In the genomic region with DNA sequence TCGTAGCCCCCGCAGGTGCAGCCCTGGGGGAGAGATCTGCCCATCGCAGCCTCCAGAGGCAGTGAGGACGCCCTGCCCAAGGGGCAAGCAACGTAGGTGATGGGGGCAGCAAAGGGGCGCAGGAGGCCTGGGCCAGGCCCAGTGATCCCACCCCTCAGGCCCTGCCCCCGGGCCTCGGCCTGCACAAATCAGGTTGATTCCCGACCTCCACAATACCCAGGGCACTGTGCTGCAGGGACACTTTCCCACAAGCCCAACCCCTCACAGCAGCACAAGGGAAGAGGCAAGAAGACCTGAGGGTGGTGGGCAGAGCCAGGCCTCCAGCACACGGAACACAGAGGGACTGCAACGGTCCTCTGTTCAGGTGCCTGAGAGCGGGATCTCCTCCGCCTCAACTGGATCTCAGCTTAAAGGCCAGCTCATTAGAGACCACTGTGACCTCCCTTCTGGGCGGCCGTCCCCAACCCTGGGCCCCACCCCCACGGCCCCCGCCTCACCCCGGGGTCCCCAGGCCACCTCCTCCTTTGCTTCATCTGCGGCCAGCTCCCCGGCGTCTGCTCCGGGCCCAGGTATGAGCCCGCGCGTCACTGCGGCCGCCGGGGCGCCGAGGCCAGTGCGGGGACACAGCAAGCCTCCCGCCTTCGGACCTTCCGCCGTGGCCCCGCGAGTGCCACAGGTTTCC, we compare ENCODE assay signal across 7 cellular contexts. TPM values are rescaled to one million over a fixed set of nuclear protein-coding genes. Genes with fewer than 3 reads are reported as not detected.
DNase-seq lines count a peak whose midpoint lies in the region; ATAC-seq, FAIRE-seq and TF ChIP-seq lines count a peak whose summit lies in the region.

No MANE protein-coding gene starts in this region.

- no peaks in the 10 kb centered on the region for H3K27me3 ChIP-seq in breast epithelium
- H3K27me3 ChIP-seq in liver (ENCODE audit: control insufficient read depth in 4 of 4, insufficient read depth in 4 of 4, low read length in 3 of 4), result no peaks in the 10 kb centered on the region
- H3K27me3 ChIP-seq in transverse colon, result no peaks in the 10 kb centered on the region

- H3K4me3 ChIP-seq in breast epithelium (peak overlapping the region; percentile 79 to 100 (median 100)), liver (ENCODE audit: low read depth in 1 of 3, low read length in 3 of 3) (peak overlapping the region; percentile 79 to 96 (median 89)), transverse colon (peak overlapping the region; percentile 83 to 99 (median 90))

- intact Hi-C loops in breast epithelium (cut with DNase I; ENCODE audit: low total_unique reads), result loop anchor here (10.0 kb wide), 1 partner anchor 193 kb away; no protein-coding TSS in a partner anchor
- intact Hi-C loops in transverse colon (cut with DNase I; ENCODE audit: low total_unique reads), result loop anchor here (2.0 kb wide), 1 partner anchor 59 kb away; the partner anchor contains the start of gene GUK1

- no peak for TF ChIP-seq EP300 in transverse colon (IDR thresholded peaks at IDR 0.05; ENCODE audit: low read depth)

- TF ChIP-seq CTCF in breast epithelium (IDR thresholded peaks at IDR 0.05), result no peak
- no peak for TF ChIP-seq CTCF in liver (IDR thresholded peaks at IDR 0.05; ENCODE audit: low read depth, low read length, missing input control)
- TF ChIP-seq CTCF in transverse colon (IDR thresholded peaks at IDR 0.05), result no peak

- no peak for FAIRE-seq in H54 (lab: Jason Lieb, UNC)

- TF ChIP-seq RAD21 in liver (IDR thresholded peaks at IDR 0.05), result no peak

- peak; percentile 17 for ATAC-seq in GM18502 (IDR thresholded peaks at IDR 0.05; ENCODE audit: poor library complexity, unreplicated experiment)

- in situ Hi-C loops in transverse colon (cut with MboI; ENCODE audit: low pct_ligation_motif_present in 1 of 4, low pct_unique_long_range_greater_than_20kb in 1 of 4, low sequenced_read_pairs in 3 of 4), result no loop called here

- H3K9ac ChIP-seq in liver (ENCODE audit: low read depth in 1 of 2, low read length in 2 of 2), result peak overlapping the region; percentile 49 to 99

- H3K27ac ChIP-seq in breast epithelium (peak overlapping the region; percentile 98 to 100), liver (ENCODE audit: low read depth in 1 of 2, low read length in 2 of 2) (peak overlapping the region; percentile 90 to 93), transverse colon (peak overlapping the region; percentile 93 to 99 (median 99))

- 10% methylated on average over 37 of the region's 37 CpGs for WGBS in liver
- WGBS in transverse colon (ENCODE audit: low coverage in 1 of 2), 2 donors, result 15% methylated on average over 17 of the region's 37 CpGs; no CpG with 5 or more reads in 1 of the 2 donors

- H3K36me3 ChIP-seq in breast epithelium (no peaks in the 10 kb centered on the region), liver (ENCODE audit: control insufficient read depth in 4 of 4, insufficient read depth in 3 of 4, low read depth in 1 of 4, low read length in 3 of 4) (no peaks in the 10 kb centered on the region), transverse colon (no peaks in the 10 kb centered on the region)

- peaks cover 7 to 23% of the 10 kb centered on the region in 2 donors for H3K4me1 ChIP-seq in breast epithelium
- H3K4me1 ChIP-seq in liver (ENCODE audit: control insufficient read depth in 4 of 4, insufficient read depth in 4 of 4, low read length in 3 of 4), result peaks cover 18 to 38% (median 31%) of the 10 kb centered on the region in 4 donors
- H3K4me1 ChIP-seq in transverse colon, result peaks cover 38 to 43% (median 39%) of the 10 kb centered on the region in 4 donors

- TF ChIP-seq POLR2A in H54 (IDR thresholded peaks at IDR 0.05; ENCODE audit: low read depth, low read length), result 0 out of 2 replicates have a peak, but pooled peaks have one; percentile 8
- TF ChIP-seq POLR2A in breast epithelium (IDR thresholded peaks at IDR 0.05), result no peak
- TF ChIP-seq POLR2A in transverse colon (IDR thresholded peaks at IDR 0.05), result no peak

- H3K9me3 ChIP-seq in breast epithelium, result no peaks in the 10 kb centered on the region
- no peaks in the 10 kb centered on the region for H3K9me3 ChIP-seq in liver (ENCODE audit: control insufficient read depth in 4 of 4, low read length in 3 of 4)
- no peaks in the 10 kb centered on the region for H3K9me3 ChIP-seq in transverse colon

- no peak for DNase-seq in H54 (ENCODE audit: insufficient read length, low spot score)
- peak; percentile 41 for DNase-seq in NAMALWA (ENCODE audit: low spot score)
- DNase-seq in breast epithelium (ENCODE audit: low spot score in 2 of 2), result no peak
- peak; percentile 39 for DNase-seq in transverse colon
- DNase-seq in medulla oblongata (ENCODE audit: extremely low spot score), result no peak

TF ChIP-seq in liver, 16 proteins besides CTCF, POLR2A, EP300 and RAD21:
- TF ChIP-seq MAX (IDR thresholded peaks at IDR 0.05) (no peak), EGR1 (IDR thresholded peaks at IDR 0.05; ENCODE audit: low read depth in 2 of 2) (no peak), FOXA1 (IDR thresholded peaks at IDR 0.05) (no peak), ZBTB33 (IDR thresholded peaks at IDR 0.05) (no peak), TAF1 (conservative IDR thresholded peaks at IDR 0.05) (no peak), YY1 (IDR thresholded peaks at IDR 0.05) (no peak), HNF4A (conservative IDR thresholded peaks at IDR 0.05) (no peak)

RNA-seq across cellular contexts. Expression of gene ARF1, which starts 0.8 kb away (rescaled TPM):
- 100 to 1,000 TPM; 263 to 295 (median 292) TPM for total RNA-seq in breast epithelium
- total RNA-seq in liver, result 100 to 1,000 TPM; 151 to 208 TPM
- polyA plus RNA-seq in liver, result 100 to 1,000 TPM; 217 to 282 TPM
- 100 to 1,000 TPM; 303 to 452 (median 375) TPM for total RNA-seq in transverse colon

RNA-seq across cellular contexts. Expression of gene C1orf35, which starts 21.4 kb away (rescaled TPM):
- total RNA-seq in breast epithelium (10 to 100 TPM; 11.5 to 17.0 (median 15.7) TPM), liver (1 to 10 TPM; 4.0 to 6.9 TPM), transverse colon (10 to 100 TPM; 11.6 to 17.1 (median 15.7) TPM)
- 1 to 10 TPM; 6.0 to 7.5 TPM for polyA plus RNA-seq in liver

RNA-seq across cellular contexts. Expression of gene MRPL55, which starts 27.4 kb away (rescaled TPM):
- total RNA-seq in breast epithelium, result 100 to 1,000 TPM in 2 of 3 donors, 10 to 100 TPM in 1; 76.4 to 108 (median 102) TPM
- 10 to 100 TPM; 38.9 to 44.4 TPM for total RNA-seq in liver
- 100 to 1,000 TPM in 1 of 2 donors, 10 to 100 TPM in 1; 79.5 to 119 TPM for polyA plus RNA-seq in liver
- total RNA-seq in transverse colon, result 10 to 100 TPM; 47.1 to 95.5 (median 77.1) TPM

RNA-seq across cellular contexts. Expression of gene GUK1, which starts 58.4 kb away (rescaled TPM):
- total RNA-seq in breast epithelium (100 to 1,000 TPM; 218 to 413 (median 333) TPM), liver (100 to 1,000 TPM; 147 to 251 TPM), transverse colon (100 to 1,000 TPM; 183 to 573 (median 382) TPM)
- polyA plus RNA-seq in liver, result 100 to 1,000 TPM; 186 to 245 TPM

Comparison
In these comparisons a context has a peak if more than half of its experiments do, and no peak if none do; other contexts are left out.
1. DNase-seq: peak in NAMALWA (single experiment) and transverse colon (single experiment); none in H54 (single experiment), breast epithelium (0 of 2) and medulla oblongata (single experiment).
2. Peak in every context shown above with its lines, with median percentiles within 50 percentile points of each other: H3K27ac ChIP-seq and H3K4me3 ChIP-seq.